15 cellular contexts compared by ENCODE assay signal in the genomic region with DNA sequence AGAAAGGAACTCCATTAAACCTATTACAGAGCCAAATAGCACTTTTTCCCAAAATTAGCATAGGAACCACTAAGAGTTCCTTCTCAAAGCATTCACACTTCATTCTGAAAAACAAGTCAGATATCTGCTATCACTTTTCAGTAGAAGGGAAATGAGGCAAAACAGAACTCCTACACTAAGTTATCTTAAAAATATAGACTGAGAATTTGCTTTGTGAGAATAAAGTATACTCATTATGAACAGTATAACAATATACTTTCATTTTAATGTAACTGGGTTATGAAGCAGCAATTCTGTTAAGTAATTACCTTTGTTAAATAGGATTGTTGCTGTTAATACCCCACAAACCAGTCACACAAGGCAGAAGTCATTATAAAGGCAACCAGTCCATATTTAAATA. TPM values are rescaled to one million over a fixed set of nuclear protein-coding genes. Genes with fewer than 3 reads are reported as not detected.
A peak's percentile ranks its signal among the peaks of the same experiment; 100 is the strongest.
DNase-seq lines count a peak whose midpoint lies in the region; ATAC-seq lines count a peak whose summit lies in the region.
"Had no signal": no experiment of that assay in that cellular context is flagged by ENCODE, and none has a peak within 500 bp of the region (broad histone marks: within the 10 kb centered on the region; RNA-seq: fewer than 3 reads in every experiment).

No MANE protein-coding gene starts in this region.

- peak overlapping the region; percentile 63 for H3K27ac Mint-ChIP-seq in T-helper 1 cell treated with Interleukin-12 subunit alpha and Interleukin-12 subunit beta and Interleukin-4 antibody, amounts not matched to agents 30 μg/mL and 1 μg/mL, for 36 hours
- H3K27ac Mint-ChIP-seq in activated naive CD4-positive, alpha-beta T cell treated with anti-CD3 and anti-CD28 coated beads for 36 hours, result peak overlapping the region; percentile 89
- H3K27ac Mint-ChIP-seq in activated naive CD4-positive, alpha-beta T cell treated with anti-CD3 and anti-CD28 coated beads, Interleukin-2, amount 10 ng/mL, durations not matched to agents 7 days and 5 days, result no peak overlapping the region
- peak overlapping the region; percentile 32 for H3K27ac Mint-ChIP-seq in T-helper 2 cell treated with Interferon-gamma antibody and Interleukin-4, amounts not matched to agents 5 μg/mL and 100 μg/mL, for 36 hours
- peak overlapping the region; percentile 53 for H3K27ac Mint-ChIP-seq in memory B cell

- no peak overlapping the region for H3K4me3 Mint-ChIP-seq in T-helper 1 cell treated with Interleukin-12 subunit alpha and Interleukin-12 subunit beta and Interleukin-4 antibody, amounts not matched to agents 30 μg/mL and 1 μg/mL, for 36 hours
- no peak overlapping the region for H3K4me3 Mint-ChIP-seq in activated naive CD4-positive, alpha-beta T cell treated with anti-CD3 and anti-CD28 coated beads for 36 hours
- H3K4me3 Mint-ChIP-seq in activated naive CD4-positive, alpha-beta T cell treated with anti-CD3 and anti-CD28 coated beads, Interleukin-2, amount 10 ng/mL, durations not matched to agents 7 days and 5 days, result no peak overlapping the region
- peak overlapping the region; percentile 10 for H3K4me3 Mint-ChIP-seq in T-helper 2 cell treated with Interferon-gamma antibody and Interleukin-4, amounts not matched to agents 5 μg/mL and 100 μg/mL, for 36 hours
- no peak overlapping the region for H3K4me3 Mint-ChIP-seq in memory B cell

- no peaks in the 10 kb centered on the region for H3K9me3 Mint-ChIP-seq in T-helper 1 cell treated with Interleukin-12 subunit alpha and Interleukin-12 subunit beta and Interleukin-4 antibody, amounts not matched to agents 30 μg/mL and 1 μg/mL, for 36 hours
- no peaks in the 10 kb centered on the region for H3K9me3 Mint-ChIP-seq in activated naive CD4-positive, alpha-beta T cell treated with anti-CD3 and anti-CD28 coated beads for 36 hours
- H3K9me3 Mint-ChIP-seq in activated naive CD4-positive, alpha-beta T cell treated with anti-CD3 and anti-CD28 coated beads, Interleukin-2, amount 10 ng/mL, durations not matched to agents 7 days and 5 days, result no peaks in the 10 kb centered on the region
- no peaks in the 10 kb centered on the region for H3K9me3 Mint-ChIP-seq in T-helper 2 cell treated with Interferon-gamma antibody and Interleukin-4, amounts not matched to agents 5 μg/mL and 100 μg/mL, for 36 hours
- H3K9me3 Mint-ChIP-seq in memory B cell, result no peaks in the 10 kb centered on the region

- DNase-seq in T-helper 1 cell (no peak), memory B cell (ENCODE audit: low spot score in 2 of 2) (no peak)
- no peak for DNase-seq in activated naive CD4-positive, alpha-beta T cell treated with anti-CD3 and anti-CD28 coated beads for 36 hours
- DNase-seq in activated naive CD4-positive, alpha-beta T cell treated with anti-CD3 and anti-CD28 coated beads, Interleukin-2, amount 10 ng/mL, durations not matched to agents 7 days and 5 days, result no peak
- no peak for DNase-seq in T-helper 2 cell treated with Interferon-gamma antibody and Interleukin-4, amounts not matched to agents 5 μg/mL and 100 μg/mL, for 36 hours (ENCODE audit: low spot score)
- DNase-seq: 8988T, GDM1, GM23248, KBM-7, NCI-H146, NCI-H2081, PC-3 had no signal

- CTCF ChIA-PET in activated naive CD4-positive, alpha-beta T cell treated with anti-CD3 and anti-CD28 coated beads for 36 hours (lab: Charles Lee), result no interaction called here
- CTCF ChIA-PET in activated naive CD4-positive, alpha-beta T cell treated with anti-CD3 and anti-CD28 coated beads, Interleukin-2, amount 10 ng/mL, durations not matched to agents 7 days and 5 days (lab: Charles Lee), result no interaction called here

- intact Hi-C loops in activated naive CD4-positive, alpha-beta T cell treated with anti-CD3 and anti-CD28 coated beads for 36 hours (cut with micrococcal nuclease), result no loop called here

- no peaks in the 10 kb centered on the region for H3K27me3 Mint-ChIP-seq in T-helper 1 cell treated with Interleukin-12 subunit alpha and Interleukin-12 subunit beta and Interleukin-4 antibody, amounts not matched to agents 30 μg/mL and 1 μg/mL, for 36 hours (ENCODE audit: low read depth)
- H3K27me3 Mint-ChIP-seq in activated naive CD4-positive, alpha-beta T cell treated with anti-CD3 and anti-CD28 coated beads for 36 hours (ENCODE audit: low read depth), result no peaks in the 10 kb centered on the region
- no peaks in the 10 kb centered on the region for H3K27me3 Mint-ChIP-seq in activated naive CD4-positive, alpha-beta T cell treated with anti-CD3 and anti-CD28 coated beads, Interleukin-2, amount 10 ng/mL, durations not matched to agents 7 days and 5 days
- H3K27me3 Mint-ChIP-seq in T-helper 2 cell treated with Interferon-gamma antibody and Interleukin-4, amounts not matched to agents 5 μg/mL and 100 μg/mL, for 36 hours (ENCODE audit: low read depth), result no peaks in the 10 kb centered on the region
- no peaks in the 10 kb centered on the region for H3K27me3 Mint-ChIP-seq in memory B cell

- ATAC-seq in memory B cell (ENCODE audit: low read depth) (no peak), HG03095 (IDR thresholded peaks at IDR 0.05; ENCODE audit: unreplicated experiment) (no peak), GM19397 (IDR thresholded peaks at IDR 0.05; ENCODE audit: unreplicated experiment) (no peak)
- ATAC-seq: PC-3 had no signal

- H3K36me3 Mint-ChIP-seq in T-helper 1 cell treated with Interleukin-12 subunit alpha and Interleukin-12 subunit beta and Interleukin-4 antibody, amounts not matched to agents 30 μg/mL and 1 μg/mL, for 36 hours (ENCODE audit: low read depth), result peaks cover 42% of the 10 kb centered on the region
- peaks cover 37% of the 10 kb centered on the region for H3K36me3 Mint-ChIP-seq in activated naive CD4-positive, alpha-beta T cell treated with anti-CD3 and anti-CD28 coated beads for 36 hours (ENCODE audit: low read depth)
- H3K36me3 Mint-ChIP-seq in activated naive CD4-positive, alpha-beta T cell treated with anti-CD3 and anti-CD28 coated beads, Interleukin-2, amount 10 ng/mL, durations not matched to agents 7 days and 5 days, result peaks cover 58% of the 10 kb centered on the region
- H3K36me3 Mint-ChIP-seq in T-helper 2 cell treated with Interferon-gamma antibody and Interleukin-4, amounts not matched to agents 5 μg/mL and 100 μg/mL, for 36 hours (ENCODE audit: low read depth), result peaks cover 65% of the 10 kb centered on the region
- H3K36me3 Mint-ChIP-seq in memory B cell, result peaks cover 13% of the 10 kb centered on the region

- peaks cover 28% of the 10 kb centered on the region for H3K4me1 Mint-ChIP-seq in T-helper 1 cell treated with Interleukin-12 subunit alpha and Interleukin-12 subunit beta and Interleukin-4 antibody, amounts not matched to agents 30 μg/mL and 1 μg/mL, for 36 hours (ENCODE audit: low read depth)
- H3K4me1 Mint-ChIP-seq in activated naive CD4-positive, alpha-beta T cell treated with anti-CD3 and anti-CD28 coated beads for 36 hours (ENCODE audit: low read depth), result peaks cover 41% of the 10 kb centered on the region
- peaks cover 33% of the 10 kb centered on the region for H3K4me1 Mint-ChIP-seq in activated naive CD4-positive, alpha-beta T cell treated with anti-CD3 and anti-CD28 coated beads, Interleukin-2, amount 10 ng/mL, durations not matched to agents 7 days and 5 days
- H3K4me1 Mint-ChIP-seq in T-helper 2 cell treated with Interferon-gamma antibody and Interleukin-4, amounts not matched to agents 5 μg/mL and 100 μg/mL, for 36 hours (ENCODE audit: low read depth), result peaks cover 32% of the 10 kb centered on the region
- peaks cover 6% of the 10 kb centered on the region for H3K4me1 Mint-ChIP-seq in memory B cell

RNA-seq across cellular contexts. Expression of gene MTRF1L, which starts 8.7 kb away (rescaled TPM):
- 10 to 100 TPM; 11.6 to 12.0 TPM for total RNA-seq in activated naive CD4-positive, alpha-beta T cell treated with anti-CD3 and anti-CD28 coated beads for 36 hours

RNA-seq across cellular contexts. Expression of gene FBXO5, which starts 11.0 kb away (rescaled TPM):
- total RNA-seq in activated naive CD4-positive, alpha-beta T cell treated with anti-CD3 and anti-CD28 coated beads for 36 hours, result 10 to 100 TPM; 61.4 to 62.3 TPM
